In genomic region chr2:149330127-149331022, GRCh38 we compare ENCODE assay signal across 1 cellular context.
A peak's percentile ranks its signal among the peaks of the same experiment; 100 is the strongest.
TF ChIP-seq lines count a peak whose summit lies in the region.

TSS of gene LYPD6 (plus strand) at chr2:149330587. CDS start at chr2:149437709, 107,122 bp downstream.

TF ChIP-seq in HEK293, 187 proteins besides CTCF, POLR2A, EP300 and RAD21 (continued from another document and continues in another):
- TF ChIP-seq ZNF692 (tag by site-specific recombination; IDR thresholded peaks at IDR 0.05) (peak; percentile 65; the same call in 1 of the 2 replicates), BCL6B (tag by site-specific recombination; IDR thresholded peaks at IDR 0.05) (no peak), HIC1 (tag by site-specific recombination; IDR thresholded peaks at IDR 0.05) (no peak; the same call in 1 of the 2 replicates), ZNF664 (tag by site-specific recombination; IDR thresholded peaks at IDR 0.05) (no peak), ZSCAN16 (tag by site-specific recombination; IDR thresholded peaks at IDR 0.05) (0 out of 2 replicates have a peak, but pooled peaks have one; percentile 32), ZNF239 (tag by site-specific recombination; IDR thresholded peaks at IDR 0.05) (no peak), ZNF610 (tag by site-specific recombination; IDR thresholded peaks at IDR 0.05; ENCODE audit: borderline replicate concordance) (no peak), ZNF626 (tag by site-specific recombination; IDR thresholded peaks at IDR 0.05) (no peak), PRDM6 (tag by site-specific recombination; IDR thresholded peaks at IDR 0.05) (no peak), ZNF830 (tag by site-specific recombination; IDR thresholded peaks at IDR 0.05; ENCODE audit: low read depth) (no peak), SETDB1 (IDR thresholded peaks at IDR 0.05; ENCODE audit: insufficient read length, low read length) (no peak), ZNF10 (tag by site-specific recombination; IDR thresholded peaks at IDR 0.05) (no peak; the same call in 1 of the 2 replicates), ZNF175 (tag by site-specific recombination; IDR thresholded peaks at IDR 0.05) (no peak), ZBTB44 (tag by site-specific recombination; IDR thresholded peaks at IDR 0.05) (no peak), MEIS1 (CRISPR knock-in tag; IDR thresholded peaks at IDR 0.05; ENCODE audit: borderline replicate concordance) (no peak), ZNF513 (tag by site-specific recombination; IDR thresholded peaks at IDR 0.05) (no peak), WT1 (tag by site-specific recombination; IDR thresholded peaks at IDR 0.05) (no peak), ZNF426 (tag by site-specific recombination; IDR thresholded peaks at IDR 0.05) (no peak), ZNF580 (tag by site-specific recombination; IDR thresholded peaks at IDR 0.05) (no peak), ZIC2 (tag by site-specific recombination; IDR thresholded peaks at IDR 0.05) (peak; percentile 70), ZNF280D (tag by site-specific recombination; IDR thresholded peaks at IDR 0.05) (no peak), ZNF423 (tag by site-specific recombination; IDR thresholded peaks at IDR 0.05) (peak; percentile 42; the same call in 1 of the 2 replicates), PRDM10 (tag by site-specific recombination; IDR thresholded peaks at IDR 0.05) (peak; percentile 73; the same call in 1 of the 2 replicates), ZNF112 (tag by site-specific recombination; IDR thresholded peaks at IDR 0.05) (no peak), SCRT2 (tag by site-specific recombination; IDR thresholded peaks at IDR 0.05) (no peak), ZNF433 (tag by site-specific recombination; IDR thresholded peaks at IDR 0.05; ENCODE audit: low read depth) (no peak), ZNF157 (tag by site-specific recombination; IDR thresholded peaks at IDR 0.05) (no peak), KLF7 (tag by site-specific recombination; IDR thresholded peaks at IDR 0.05; ENCODE audit: borderline replicate concordance) (no peak), KLF8 (tag by site-specific recombination; IDR thresholded peaks at IDR 0.05) (peak; percentile 41; the same call in 1 of the 2 replicates), ZSCAN18 (tag by site-specific recombination; IDR thresholded peaks at IDR 0.05) (no peak), ZNF16 (tag by site-specific recombination; IDR thresholded peaks at IDR 0.05; ENCODE audit: low read depth) (no peak), ZNF704 (tag by site-specific recombination; IDR thresholded peaks at IDR 0.05) (no peak), ZNF132 (tag by site-specific recombination; IDR thresholded peaks at IDR 0.05; ENCODE audit: borderline replicate concordance) (no peak), ZNF335 (tag by site-specific recombination; conservative IDR thresholded peaks at IDR 0.05) (no peak; the same call in 1 of the 2 replicates), ZNF341 (tag by site-specific recombination; IDR thresholded peaks at IDR 0.05; ENCODE audit: low read depth) (peak; percentile 88), HOXC10 (CRISPR knock-in tag; IDR thresholded peaks at IDR 0.05) (no peak), SP3 (tag by site-specific recombination; IDR thresholded peaks at IDR 0.05) (0 out of 2 replicates have a peak, but pooled peaks have one; percentile 29), OVOL3 (tag by site-specific recombination; IDR thresholded peaks at IDR 0.05) (no peak)
